23 cellular contexts compared by ENCODE assay signal in genomic region chr16:11543676-11544393, GRCh38. TPM values are rescaled to one million over a fixed set of nuclear protein-coding genes. Genes with fewer than 3 reads are reported as not detected.
DNase-seq lines count a peak whose midpoint lies in the region; ATAC-seq, FAIRE-seq and TF ChIP-seq lines count a peak whose summit lies in the region.
"Had no signal": no experiment of that assay in that cellular context is flagged by ENCODE, and none has a peak within 500 bp of the region (broad histone marks: within the 10 kb centered on the region; RNA-seq: fewer than 3 reads in every experiment).

No MANE protein-coding gene starts in this region.

- peak overlapping the region in 1 of 2 experiments; percentile 54; a peak in 2 of 6 replicates for H3K27ac ChIP-seq in A549
- no peak overlapping the region for H3K27ac ChIP-seq in CD8-positive, alpha-beta T cell (ENCODE audit: low read depth, low read length)
- H3K27ac ChIP-seq: colonic mucosa, parathyroid adenoma, right lobe of liver had no signal

- POLR2A ChIA-PET in A549 (lab: Yijun Ruan, JAX) = no interaction called here
- POLR2A ChIA-PET in CD8-positive, alpha-beta T cell (lab: Charles Lee) = no interaction called here

- H3K27ac Mint-ChIP-seq in CD8-positive, alpha-beta T cell = peak overlapping the region; percentile 49
- no peak overlapping the region for H3K27ac Mint-ChIP-seq in activated naive CD8-positive, alpha-beta T cell treated with anti-CD3 and anti-CD28 coated beads, Interleukin-2, amount 50 U/mL, for 24 hours
- peak overlapping the region; percentile 17 to 78 for H3K27ac Mint-ChIP-seq in natural killer cell treated with Interleukin-12 subunit alpha and Interleukin-12 subunit beta and Interleukin-15 and Interleukin-18, amount 100 ng/mL, for 72 hours
- H3K27ac Mint-ChIP-seq: activated CD4-positive, alpha-beta T cell treated with anti-CD3 and anti-CD28 coated beads for 36 hours; endodermal cell; memory B cell had no signal

- H3K27me3 Mint-ChIP-seq in CD8-positive, alpha-beta T cell (ENCODE audit: low read depth) = no peaks in the 10 kb centered on the region
- no peaks in the 10 kb centered on the region for H3K27me3 Mint-ChIP-seq in activated naive CD8-positive, alpha-beta T cell treated with anti-CD3 and anti-CD28 coated beads, Interleukin-2, amount 50 U/mL, for 24 hours
- no peaks in the 10 kb centered on the region for H3K27me3 Mint-ChIP-seq in natural killer cell treated with Interleukin-12 subunit alpha and Interleukin-12 subunit beta and Interleukin-15 and Interleukin-18, amount 100 ng/mL, for 72 hours
- H3K27me3 Mint-ChIP-seq: activated CD4-positive, alpha-beta T cell treated with anti-CD3 and anti-CD28 coated beads for 36 hours; memory B cell had no signal

- H3K9me3 ChIP-seq in A549 = peaks cover 5% of the 10 kb centered on the region; the same call in 1 of the 3 replicates
- no peaks in the 10 kb centered on the region for H3K9me3 ChIP-seq in CD8-positive, alpha-beta T cell (ENCODE audit: low read length)
- H3K9me3 ChIP-seq: colonic mucosa, right lobe of liver had no signal

- TF ChIP-seq RAD21 in A549 (conservative IDR thresholded peaks at IDR 0.05 in 1 of 2, IDR thresholded peaks at IDR 0.05 in 1 of 2) = no peak

- no peak for TF ChIP-seq POLR2A in A549 (IDR thresholded peaks at IDR 0.05; ENCODE audit: low read length)

- H3K4me3 ChIP-seq in A549 = no peak overlapping the region
- no peak overlapping the region for H3K4me3 ChIP-seq in CD8-positive, alpha-beta T cell (ENCODE audit: low read depth, low read length)
- H3K4me3 ChIP-seq: colonic mucosa, right lobe of liver had no signal

- H3K27me3 ChIP-seq in CD8-positive, alpha-beta T cell (ENCODE audit: insufficient read depth, low read length) = no peaks in the 10 kb centered on the region
- H3K27me3 ChIP-seq: colonic mucosa, right lobe of liver had no signal

- ATAC-seq in A549 = peak; percentile 20 to 31; a peak in 4 of 6 replicates
- ATAC-seq in CD8-positive, alpha-beta T cell = no peak
- peak; percentile 20 for ATAC-seq in activated naive CD8-positive, alpha-beta T cell treated with anti-CD3 and anti-CD28 coated beads, Interleukin-2, amount 50 U/mL, for 24 hours
- peak in 1 of 2 donors; percentile 43 for ATAC-seq in natural killer cell treated with Interleukin-12 subunit alpha and Interleukin-12 subunit beta and Interleukin-15 and Interleukin-18, amount 100 ng/mL, for 72 hours
- ATAC-seq: activated CD4-positive, alpha-beta T cell treated with anti-CD3 and anti-CD28 coated beads for 36 hours had no signal

- peaks cover 17% of the 10 kb centered on the region for H3K4me1 ChIP-seq in A549
- no peaks in the 10 kb centered on the region for H3K4me1 ChIP-seq in CD8-positive, alpha-beta T cell (ENCODE audit: insufficient read depth, low read length)
- H3K4me1 ChIP-seq: colonic mucosa, parathyroid adenoma had no signal

- CTCF ChIA-PET in A549 (lab: Yijun Ruan, JAX) = interaction anchor here (1.5 kb wide), 1 partner anchor 12 kb away, joined by 3 read pairs; no protein-coding TSS in a partner anchor
- CTCF ChIA-PET in CD8-positive, alpha-beta T cell (lab: Charles Lee) = interaction anchor here (1.4 kb wide), 2 partner anchors 9 to 12 kb away, joined by 4 to 5 read pairs; no protein-coding TSS in a partner anchor

- intact Hi-C loops in CD8-positive, alpha-beta T cell (cut with DNase I, micrococcal nuclease) = no loop called here

- H3K36me3 ChIP-seq in CD8-positive, alpha-beta T cell (ENCODE audit: insufficient read depth, low read length) = peaks cover 7% of the 10 kb centered on the region
- H3K36me3 ChIP-seq: colonic mucosa had no signal

- 89% methylated on average over 11 of the region's 12 CpGs for WGBS in A549 (ENCODE audit: missing lambda C conversion rate)

- H3K4me3 Mint-ChIP-seq in CD8-positive, alpha-beta T cell = no peak overlapping the region
- no peak overlapping the region for H3K4me3 Mint-ChIP-seq in activated naive CD8-positive, alpha-beta T cell treated with anti-CD3 and anti-CD28 coated beads, Interleukin-2, amount 50 U/mL, for 24 hours
- no peak overlapping the region for H3K4me3 Mint-ChIP-seq in natural killer cell treated with Interleukin-12 subunit alpha and Interleukin-12 subunit beta and Interleukin-15 and Interleukin-18, amount 100 ng/mL, for 72 hours
- H3K4me3 Mint-ChIP-seq: activated CD4-positive, alpha-beta T cell treated with anti-CD3 and anti-CD28 coated beads for 36 hours; endodermal cell; memory B cell had no signal

- no peak overlapping the region for H3K4me2 ChIP-seq in A549

- no peak for TF ChIP-seq CTCF in A549 (IDR thresholded peaks at IDR 0.05)
- no peak for TF ChIP-seq CTCF in CD8-positive, alpha-beta T cell (IDR thresholded peaks at IDR 0.05)

- H3K4me1 Mint-ChIP-seq in CD8-positive, alpha-beta T cell (ENCODE audit: low read depth) = peaks cover 32% of the 10 kb centered on the region
- H3K4me1 Mint-ChIP-seq in activated naive CD8-positive, alpha-beta T cell treated with anti-CD3 and anti-CD28 coated beads, Interleukin-2, amount 50 U/mL, for 24 hours = peaks cover 10% of the 10 kb centered on the region
- H3K4me1 Mint-ChIP-seq in natural killer cell treated with Interleukin-12 subunit alpha and Interleukin-12 subunit beta and Interleukin-15 and Interleukin-18, amount 100 ng/mL, for 72 hours (ENCODE audit: low read depth in 2 of 2) = peaks cover 27 to 43% of the 10 kb centered on the region in 2 donors

- no peak for DNase-seq in A549 (ENCODE audit: low read depth in 1 of 2, low spot score in 1 of 2)
- DNase-seq in CD8-positive, alpha-beta T cell = no peak
- DNase-seq in activated naive CD8-positive, alpha-beta T cell treated with anti-CD3 and anti-CD28 coated beads, Interleukin-2, amount 50 U/mL, for 24 hours = no peak
- no peak for DNase-seq in natural killer cell treated with Interleukin-12 subunit alpha and Interleukin-12 subunit beta and Interleukin-15 and Interleukin-18, amount 100 ng/mL, for 72 hours (ENCODE audit: low spot score)
- DNase-seq in nucleus accumbens (lab: John Stamatoyannopoulos, UW) = no peak
- no peak for DNase-seq in KG1 (lab: John Stamatoyannopoulos, UW)
- DNase-seq in NCI-H1417 treated with DMSO at 0.1 percent for 48 hours (lab: John Stamatoyannopoulos, UW) = no peak
- DNase-seq: activated CD4-positive, alpha-beta T cell treated with anti-CD3 and anti-CD28 coated beads for 36 hours; amniotic stem cell; colonic mucosa; DMS53; endodermal cell; GF-D8; NCI-H1092; NCI-H2029 treated with DMSO at 0.1 percent for 48 hours; NCI-H345; NCI-H774; right lobe of liver; substantia nigra had no signal

- no peak for TF ChIP-seq EP300 in A549 (IDR thresholded peaks at IDR 0.05)

- H3K9me3 Mint-ChIP-seq in CD8-positive, alpha-beta T cell = no peaks in the 10 kb centered on the region
- H3K9me3 Mint-ChIP-seq in activated naive CD8-positive, alpha-beta T cell treated with anti-CD3 and anti-CD28 coated beads, Interleukin-2, amount 50 U/mL, for 24 hours = no peaks in the 10 kb centered on the region
- H3K9me3 Mint-ChIP-seq in natural killer cell treated with Interleukin-12 subunit alpha and Interleukin-12 subunit beta and Interleukin-15 and Interleukin-18, amount 100 ng/mL, for 72 hours = no peaks in the 10 kb centered on the region
- H3K9me3 Mint-ChIP-seq: endodermal cell, memory B cell had no signal

- peaks cover 42% of the 10 kb centered on the region for H3K36me3 Mint-ChIP-seq in CD8-positive, alpha-beta T cell
- H3K36me3 Mint-ChIP-seq in activated naive CD8-positive, alpha-beta T cell treated with anti-CD3 and anti-CD28 coated beads, Interleukin-2, amount 50 U/mL, for 24 hours (ENCODE audit: low read depth) = peaks cover 16% of the 10 kb centered on the region
- peaks cover 11% of the 10 kb centered on the region for H3K36me3 Mint-ChIP-seq in natural killer cell treated with Interleukin-12 subunit alpha and Interleukin-12 subunit beta and Interleukin-15 and Interleukin-18, amount 100 ng/mL, for 72 hours

- FAIRE-seq in A549 (lab: Jason Lieb, UNC) = no peak
- FAIRE-seq: bronchial epithelial cell, TTC549 had no signal

TF ChIP-seq in A549, 52 proteins besides CTCF, POLR2A, EP300 and RAD21 (continues in another document):
- TF ChIP-seq NR3C1 (IDR thresholded peaks at IDR 0.05) = no peak
- TF ChIP-seq HMGXB4 (CRISPR knock-in tag; IDR thresholded peaks at IDR 0.05; ENCODE audit: borderline replicate concordance) = no peak
- no peak for TF ChIP-seq RFX5 (IDR thresholded peaks at IDR 0.05)
- TF ChIP-seq, protein P1, sequence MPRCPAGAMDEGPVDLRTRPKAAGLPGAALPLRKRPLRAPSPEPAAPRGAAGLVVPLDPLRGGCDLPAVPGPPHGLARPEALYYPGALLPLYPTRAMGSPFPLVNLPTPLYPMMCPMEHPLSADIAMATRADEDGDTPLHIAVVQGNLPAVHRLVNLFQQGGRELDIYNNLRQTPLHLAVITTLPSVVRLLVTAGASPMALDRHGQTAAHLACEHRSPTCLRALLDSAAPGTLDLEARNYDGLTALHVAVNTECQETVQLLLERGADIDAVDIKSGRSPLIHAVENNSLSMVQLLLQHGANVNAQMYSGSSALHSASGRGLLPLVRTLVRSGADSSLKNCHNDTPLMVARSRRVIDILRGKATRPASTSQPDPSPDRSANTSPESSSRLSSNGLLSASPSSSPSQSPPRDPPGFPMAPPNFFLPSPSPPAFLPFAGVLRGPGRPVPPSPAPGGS (IDR thresholded peaks at IDR 0.05) = no peak

RNA-seq across cellular contexts. Expression of gene LITAF, which starts 42.9 kb away (rescaled TPM):
- polyA plus RNA-seq in A549 (2011; rRNA removed) (197 and 216 TPM in 2 replicates), A549 (2017; fragmentation: RNase III; extraction: RNeasy Plus Mini Kit Qiagen cat#74134 plus additional on column Dnase treatment) (197 to 227 TPM (median 218 TPM) in 3 replicates)
- 250 and 441 TPM in 2 replicates for polyA plus RNA-seq in A549 (2012; cell fraction: cytosol; rRNA removed)
- polyA plus RNA-seq in A549 (2012; cell fraction: nucleus; rRNA removed) = 173 and 229 TPM in 2 replicates
- polyA minus RNA-seq in A549 (2011; rRNA and poly(A)+ RNA removed) = 215 and 242 TPM in 2 replicates
- total RNA-seq in CD8-positive, alpha-beta T cell = 100 to 1,000 TPM; 543 TPM
- 100 to 1,000 TPM; 112 to 191 TPM for total RNA-seq in natural killer cell treated with Interleukin-12 subunit alpha and Interleukin-12 subunit beta and Interleukin-15 and Interleukin-18, amount 100 ng/mL, for 72 hours
